In genomic region chr16:83781-84615, GRCh38 we compare ENCODE assay signal across 8 cellular contexts. TPM values are rescaled to one million over a fixed set of nuclear protein-coding genes. Genes with fewer than 3 reads are reported as not detected.
DNase-seq lines count a peak whose midpoint lies in the region; ATAC-seq and TF ChIP-seq lines count a peak whose summit lies in the region.

No MANE protein-coding gene starts in this region.

- H3K4me3 ChIP-seq in GM23338 (no peak overlapping the region), OCI-LY7 (ENCODE audit: low read depth, low read length, poor library complexity, severe bottlenecking) (no peak overlapping the region), endodermal cell (ENCODE audit: low read length) (no peak overlapping the region), skeletal muscle tissue (ENCODE audit: low read length in 3 of 3) (no peak overlapping the region)

- H3K4me1 ChIP-seq in GM23338 (ENCODE audit: insufficient read depth), result no peaks in the 10 kb centered on the region; the same call in 1 of the 2 replicates
- H3K4me1 ChIP-seq in OCI-LY7 (ENCODE audit: insufficient read depth, low read length, poor library complexity, severe bottlenecking), result peaks cover 22% of the 10 kb centered on the region
- H3K4me1 ChIP-seq in endodermal cell (ENCODE audit: control insufficient read depth, insufficient read depth, low read length), result no peaks in the 10 kb centered on the region
- H3K4me1 ChIP-seq in skeletal muscle tissue (ENCODE audit: control insufficient read depth in 3 of 3, insufficient read depth in 3 of 3, low read length in 3 of 3), result peaks cover 21 to 41% (median 35%) of the 10 kb centered on the region in 3 donors

- POLR2A ChIA-PET in OCI-LY7 (lab: Charles Lee), result interaction anchor here (0.5 kb wide), 2 partner anchors 88 to 588 kb away, joined by 4 to 7 read pairs; no protein-coding TSS in a partner anchor

- H3K36me3 ChIP-seq in GM23338 (ENCODE audit: insufficient read depth) (no peaks in the 10 kb centered on the region), OCI-LY7 (ENCODE audit: insufficient read depth, low read length) (peaks cover 45% of the 10 kb centered on the region), endodermal cell (ENCODE audit: control insufficient read depth, insufficient read depth, low read length) (peaks cover 30% of the 10 kb centered on the region), skeletal muscle tissue (ENCODE audit: control insufficient read depth in 3 of 3, insufficient read depth in 3 of 3, low read length in 3 of 3) (peaks cover 47 to 61% (median 48%) of the 10 kb centered on the region in 3 donors)

- intact Hi-C loops in OCI-LY7 (cut with micrococcal nuclease; ENCODE audit: unreplicated experiment), result no loop called here

- H3K27ac Mint-ChIP-seq in GM23338 (no peak overlapping the region; the same call in 1 of the 2 replicates), endodermal cell (peak overlapping the region; percentile 5)

- WGBS in endodermal cell (ENCODE audit: insufficient coverage in 1 of 2, insufficient read length in 1 of 2), 2 experiments, result 85% methylated on average over 16 to 21 of the region's 21 CpGs

- CTCF ChIA-PET in OCI-LY7 (lab: Charles Lee; ENCODE audit: unreplicated experiment), result no interaction called here

- TF ChIP-seq CTCF in GM23338 (conservative IDR thresholded peaks at IDR 0.05; ENCODE audit: low read depth in 2 of 2) (no peak), OCI-LY7 (conservative IDR thresholded peaks at IDR 0.05; ENCODE audit: low read length) (no peak), endodermal cell (conservative IDR thresholded peaks at IDR 0.05) (peak; percentile 36)

- peak; percentile 34 for ATAC-seq in GM23338
- ATAC-seq in HG03342 (IDR thresholded peaks at IDR 0.05; ENCODE audit: unreplicated experiment), result no peak
- no peak for ATAC-seq in HG02884 (IDR thresholded peaks at IDR 0.05; ENCODE audit: unreplicated experiment)
- no peak for ATAC-seq in GM18519 (IDR thresholded peaks at IDR 0.05; ENCODE audit: low FRiP score, unreplicated experiment)

- no peaks in the 10 kb centered on the region for H3K27me3 ChIP-seq in GM23338 (ENCODE audit: insufficient read depth)
- H3K27me3 ChIP-seq in endodermal cell (ENCODE audit: control insufficient read depth, insufficient read depth, low read length, poor library complexity, severe bottlenecking), result no peaks in the 10 kb centered on the region
- H3K27me3 ChIP-seq in skeletal muscle tissue (ENCODE audit: control insufficient read depth in 3 of 3, insufficient read depth in 3 of 3, low read length in 3 of 3), result no peaks in the 10 kb centered on the region

- no TSS peak for BruUV-seq in OCI-LY7 (replicated peaks; lab: Mats Ljungman, UMichigan)

- H3K9ac ChIP-seq in endodermal cell (ENCODE audit: extremely low read depth, low read length, poor library complexity, severe bottlenecking) (no peak overlapping the region), skeletal muscle tissue (ENCODE audit: low read depth in 1 of 3, low read length in 3 of 3) (peak overlapping the region in 1 of 3 donors; percentile 71)

- peaks cover 12% of the 10 kb centered on the region for H3K4me1 Mint-ChIP-seq in GM23338
- no peaks in the 10 kb centered on the region for H3K4me1 Mint-ChIP-seq in endodermal cell

- H2AFZ ChIP-seq in GM23338 (no peak overlapping the region), OCI-LY7 (ENCODE audit: low read length) (no peak overlapping the region)

- H3K4me3 Mint-ChIP-seq in GM23338 (no peak overlapping the region; the same call in 2 of the 3 replicates), endodermal cell (no peak overlapping the region)

- in situ Hi-C loops in G401 (cut with HindIII; ENCODE audit: low sequenced_read_pairs), result no loop called here

- H3K27me3 Mint-ChIP-seq in GM23338 (ENCODE audit: insufficient read depth, low read depth, poor library complexity) (peaks cover 11% of the 10 kb centered on the region), endodermal cell (ENCODE audit: insufficient read depth) (no peaks in the 10 kb centered on the region)

- H4K20me1 ChIP-seq in GM23338 (replicated peaks; ENCODE audit: insufficient read depth) (no peaks in the 10 kb centered on the region; the same call in 1 of the 2 replicates), OCI-LY7 (ENCODE audit: insufficient read depth, low read length) (no peaks in the 10 kb centered on the region)

- H3K9me3 Mint-ChIP-seq in GM23338 (no peaks in the 10 kb centered on the region), endodermal cell (no peaks in the 10 kb centered on the region)

- H3K4me2 ChIP-seq in GM23338, result no peak overlapping the region
- peak overlapping the region; percentile 37 for H3K4me2 ChIP-seq in OCI-LY7 (ENCODE audit: low read length)

- no peaks in the 10 kb centered on the region for H3K9me2 ChIP-seq in GM23338 (ENCODE audit: insufficient read depth)
- H3K9me2 ChIP-seq in OCI-LY7 (ENCODE audit: insufficient read depth, low read length), result no peaks in the 10 kb centered on the region

- no peaks in the 10 kb centered on the region for H3K9me3 ChIP-seq in OCI-LY7 (ENCODE audit: low read length)
- H3K9me3 ChIP-seq in endodermal cell (ENCODE audit: control insufficient read depth, low read length), result no peaks in the 10 kb centered on the region
- H3K9me3 ChIP-seq in skeletal muscle tissue (ENCODE audit: control insufficient read depth in 3 of 3, low read length in 3 of 3), result no peaks in the 10 kb centered on the region

- H3F3A ChIP-seq in GM23338 (replicated peaks; ENCODE audit: low read depth), result no peaks in the 10 kb centered on the region

- DNase-seq in GM23338 (ENCODE audit: low spot score) (no peak), OCI-LY7 (ENCODE audit: low spot score) (peak; percentile 13), endodermal cell (peak; percentile 65), G401 (ENCODE audit: low spot score) (no peak)

- H3K27ac ChIP-seq in GM23338 (ENCODE audit: low read depth), result no peak overlapping the region
- peak overlapping the region; percentile 75 for H3K27ac ChIP-seq in OCI-LY7 (ENCODE audit: low read depth, low read length, poor library complexity, severe bottlenecking)
- H3K27ac ChIP-seq in endodermal cell (ENCODE audit: low read depth, low read length), result no peak overlapping the region
- peak overlapping the region; percentile 73 for H3K27ac ChIP-seq in skeletal muscle tissue (ENCODE audit: low read depth, low read length)

- H3K79me2 ChIP-seq in GM23338 (replicated peaks; ENCODE audit: insufficient read depth) (no peaks in the 10 kb centered on the region), OCI-LY7 (ENCODE audit: insufficient read depth, low read depth, low read length) (no peaks in the 10 kb centered on the region)

- H3K36me3 Mint-ChIP-seq in GM23338 (ENCODE audit: low read depth) (peaks cover 21% of the 10 kb centered on the region), endodermal cell (ENCODE audit: low read depth) (peaks cover 44% of the 10 kb centered on the region)

TF ChIP-seq in GM23338, 12 proteins besides CTCF, POLR2A, EP300 and RAD21 (continues in another document):
- TF ChIP-seq STAT1 (IDR thresholded peaks at IDR 0.05; ENCODE audit: unreplicated experiment) (no peak), ZNF331 (CRISPR knock-in tag; IDR thresholded peaks at IDR 0.05; ENCODE audit: low read depth) (no peak), EZH2phosphoT487 (IDR thresholded peaks at IDR 0.05; ENCODE audit: unreplicated experiment) (no peak), CREB1 (CRISPR knock-in tag; IDR thresholded peaks at IDR 0.05; ENCODE audit: low read depth) (no peak)

RNA-seq across cellular contexts. Expression of gene MPG, which starts 6.0 kb away (rescaled TPM):
- total RNA-seq in GM23338 (2014; rRNA removed; shearing (Covaris generic)), result 57.8 and 91.1 TPM in 2 replicates
- 38.0 and 39.2 TPM in 2 replicates for polyA plus RNA-seq in GM23338 (2016; fragmentation: Nextera tagmentation; extraction: Ambion mirVana)
- 119 and 126 TPM in 2 replicates for total RNA-seq in OCI-LY7 (2014; rRNA removed; shearing (Covaris generic))
- total RNA-seq in OCI-LY7 (2022), result 54.2 and 58.1 TPM in 2 replicates
- 10 to 100 TPM; 59.9 to 62.2 TPM for total RNA-seq in endodermal cell
- 46.4 TPM for polyA plus RNA-seq in endodermal cell (2013, experiment 1 of 2)
- polyA plus RNA-seq in endodermal cell (2013, experiment 2 of 2), result 43.3 TPM
- total RNA-seq in skeletal muscle tissue, result 72.0 TPM
- 158 and 323 TPM in 2 replicates for total RNA-seq in G401 (2014; rRNA removed; shearing (Covaris generic))

RNA-seq across cellular contexts. Expression of gene RHBDF1, which starts 11.6 kb away (rescaled TPM):
- 15.3 and 24.5 TPM in 2 replicates for total RNA-seq in GM23338 (2014; rRNA removed; shearing (Covaris generic))
- polyA plus RNA-seq in GM23338 (2016; fragmentation: Nextera tagmentation; extraction: Ambion mirVana), result 22.1 and 22.6 TPM in 2 replicates
- 0.10 and 0.13 TPM in 2 replicates for total RNA-seq in OCI-LY7 (2014; rRNA removed; shearing (Covaris generic))
- total RNA-seq in OCI-LY7 (2022) (0.66 and 0.68 TPM in 2 replicates), endodermal cell (10 to 100 TPM; 70.7 to 76.4 TPM), skeletal muscle tissue (19.8 TPM)
- 44.3 TPM for polyA plus RNA-seq in endodermal cell (2013, experiment 1 of 2)
- polyA plus RNA-seq in endodermal cell (2013, experiment 2 of 2), result 38.2 TPM
- 21.4 and 24.9 TPM in 2 replicates for total RNA-seq in G401 (2014; rRNA removed; shearing (Covaris generic))

RNA-seq across cellular contexts. Expression of gene SNRNP25, which starts 30.4 kb away (rescaled TPM):
- 31.2 and 34.4 TPM in 2 replicates for total RNA-seq in GM23338 (2014; rRNA removed; shearing (Covaris generic))
- polyA plus RNA-seq in GM23338 (2016; fragmentation: Nextera tagmentation; extraction: Ambion mirVana), result 79.5 and 81.6 TPM in 2 replicates
- 61.4 and 68.1 TPM in 2 replicates for total RNA-seq in OCI-LY7 (2014; rRNA removed; shearing (Covaris generic))
- total RNA-seq in OCI-LY7 (2022) (63.0 and 68.3 TPM in 2 replicates), endodermal cell (10 to 100 TPM; 54.2 to 66.4 TPM), skeletal muscle tissue (16.2 TPM)
- 66.3 TPM for polyA plus RNA-seq in endodermal cell (2013, experiment 1 of 2)
- polyA plus RNA-seq in endodermal cell (2013, experiment 2 of 2), result 62.0 TPM
- total RNA-seq in G401 (2014; rRNA removed; shearing (Covaris generic)), result 53.9 and 57.0 TPM in 2 replicates

RNA-seq across cellular contexts. Expression of gene POLR3K, which starts 30.6 kb away (rescaled TPM):
- 11.7 and 17.8 TPM in 2 replicates for total RNA-seq in GM23338 (2014; rRNA removed; shearing (Covaris generic))
- 58.5 and 60.0 TPM in 2 replicates for polyA plus RNA-seq in GM23338 (2016; fragmentation: Nextera tagmentation; extraction: Ambion mirVana)
- 26.2 and 28.6 TPM in 2 replicates for total RNA-seq in OCI-LY7 (2014; rRNA removed; shearing (Covaris generic))
- total RNA-seq in OCI-LY7 (2022) (73.6 and 74.1 TPM in 2 replicates), endodermal cell (10 to 100 TPM; 31.1 to 35.8 TPM), skeletal muscle tissue (4.2 TPM)
- 18.0 TPM for polyA plus RNA-seq in endodermal cell (2013, experiment 1 of 2)
- 16.7 TPM for polyA plus RNA-seq in endodermal cell (2013, experiment 2 of 2)
- 19.2 and 36.9 TPM in 2 replicates for total RNA-seq in G401 (2014; rRNA removed; shearing (Covaris generic))

RNA-seq across cellular contexts. Expression of gene NPRL3, which starts 54.5 kb away (rescaled TPM):
- 45.7 and 45.9 TPM in 2 replicates for total RNA-seq in GM23338 (2014; rRNA removed; shearing (Covaris generic))
- 14.5 and 15.4 TPM in 2 replicates for polyA plus RNA-seq in GM23338 (2016; fragmentation: Nextera tagmentation; extraction: Ambion mirVana)
- total RNA-seq in OCI-LY7 (2014; rRNA removed; shearing (Covaris generic)), result 12.8 and 14.2 TPM in 2 replicates
- total RNA-seq in OCI-LY7 (2022), result 50.2 and 50.9 TPM in 2 replicates
- total RNA-seq in endodermal cell, result 10 to 100 TPM; 34.8 to 37.0 TPM
- 31.7 TPM for polyA plus RNA-seq in endodermal cell (2013, experiment 1 of 2)
- polyA plus RNA-seq in endodermal cell (2013, experiment 2 of 2), result 25.0 TPM
- 12.5 TPM for total RNA-seq in skeletal muscle tissue
- 4.5 and 11.2 TPM in 2 replicates for total RNA-seq in G401 (2014; rRNA removed; shearing (Covaris generic))

Comparison
In these comparisons a context has a peak if more than half of its experiments do, and no peak if none do; other contexts are left out.
1. DNase-seq: peak in OCI-LY7 (single experiment) and endodermal cell (single experiment); none in GM23338 (single experiment) and G401 (single experiment).
2. H3K27ac ChIP-seq: peak in OCI-LY7 (single experiment) and skeletal muscle tissue (single experiment); none in GM23338 (single experiment) and endodermal cell (single experiment).